ENCODE assay signal across 14 cellular contexts in genomic region chr2:219420687-219421086, GRCh38. TPM values are rescaled to one million over a fixed set of nuclear protein-coding genes. Genes with fewer than 3 reads are reported as not detected.
DNase-seq lines count a peak whose midpoint lies in the region; ATAC-seq and TF ChIP-seq lines count a peak whose summit lies in the region.
"Had no signal": no experiment of that assay in that cellular context is flagged by ENCODE, and none has a peak within 500 bp of the region (broad histone marks: within the 10 kb centered on the region; RNA-seq: fewer than 3 reads in every experiment).

No MANE protein-coding gene starts in this region.

- peaks cover 43% of the 10 kb centered on the region for H3K36me3 ChIP-seq in left ventricle myocardium inferior
- H3K36me3 ChIP-seq in muscle layer of duodenum (ENCODE audit: control insufficient read depth in 1 of 2, insufficient read depth in 2 of 2, low read length in 2 of 2) = peaks cover 4 to 5% of the 10 kb centered on the region in 2 donors
- peaks cover 0 to 53% of the 10 kb centered on the region in 2 donors for H3K36me3 ChIP-seq in gastrocnemius medialis
- H3K36me3 ChIP-seq in vagina = no peaks in the 10 kb centered on the region
- H3K36me3 ChIP-seq: BLaER1 treated with 17β-estradiol and CSF1 and Interleukin-3, amounts not matched to agents 10 nM and 100 nM had no signal

- no peak for TF ChIP-seq POLR2A in gastrocnemius medialis (IDR thresholded peaks at IDR 0.05)
- no peak for TF ChIP-seq POLR2A in vagina (IDR thresholded peaks at IDR 0.05)

- no peak for DNase-seq in left ventricle myocardium inferior
- no peak for DNase-seq in Right ventricle myocardium superior
- DNase-seq in gastrocnemius medialis = peak in 1 of 2 donors; percentile 51
- DNase-seq in vagina (ENCODE audit: extremely low spot score in 2 of 2) = no peak
- DNase-seq in SW 1271 (lab: John Stamatoyannopoulos, UW) = no peak
- no peak for DNase-seq in NCI-H774 (lab: John Stamatoyannopoulos, UW)
- DNase-seq: GOT3, Karpas-422, MM.1S, NCI-H1930, NCI-H2171 had no signal

- H3K27me3 ChIP-seq in left ventricle myocardium inferior (ENCODE audit: low read depth) (peaks cover 56% of the 10 kb centered on the region), muscle layer of duodenum (ENCODE audit: low read depth, low read length) (peaks cover 9% of the 10 kb centered on the region), gastrocnemius medialis (no peaks in the 10 kb centered on the region), vagina (no peaks in the 10 kb centered on the region)
- H3K27me3 ChIP-seq: BLaER1 treated with 17β-estradiol and CSF1 and Interleukin-3, amounts not matched to agents 10 nM and 100 nM had no signal

- H3K27ac ChIP-seq in left ventricle myocardium inferior (replicated peaks) (peak overlapping the region; percentile 96), muscle layer of duodenum (ENCODE audit: low read length) (peak overlapping the region; percentile 91), gastrocnemius medialis (peak overlapping the region; percentile 95 to 100 (median 98)), vagina (no peak overlapping the region)

- H3K4me1 ChIP-seq in left ventricle myocardium inferior (peaks cover 32% of the 10 kb centered on the region), muscle layer of duodenum (ENCODE audit: control insufficient read depth in 1 of 2, insufficient read depth in 2 of 2, low read length in 2 of 2) (no peaks in the 10 kb centered on the region), gastrocnemius medialis (peaks cover 40 to 71% of the 10 kb centered on the region in 2 donors), vagina (peaks cover 22% of the 10 kb centered on the region)

- no peak for ATAC-seq in Right ventricle myocardium superior (ENCODE audit: poor library complexity)
- no peak for ATAC-seq in gastrocnemius medialis
- ATAC-seq in activated CD4-positive, CD25-positive, alpha-beta regulatory T cell treated with anti-CD3 and anti-CD28 coated beads, Interleukin-2, amount 50 U/mL, for 24 hours = no peak

- H3K4me3 ChIP-seq in left ventricle myocardium inferior (peak overlapping the region; percentile 75), muscle layer of duodenum (ENCODE audit: low read depth in 1 of 2, low read length in 2 of 2) (peak overlapping the region; percentile 70), gastrocnemius medialis (peak overlapping the region; percentile 75 to 95 (median 83)), vagina (peak overlapping the region; percentile 46 to 53)
- H3K4me3 ChIP-seq: BLaER1 treated with 17β-estradiol and CSF1 and Interleukin-3, amounts not matched to agents 10 nM and 100 nM had no signal

- in situ Hi-C loops in gastrocnemius medialis (cut with MboI; ENCODE audit: low sequenced_read_pairs in 4 of 4) = no loop called here

- H3K9me3 ChIP-seq in left ventricle myocardium inferior (replicated peaks) (no peaks in the 10 kb centered on the region), muscle layer of duodenum (ENCODE audit: control insufficient read depth in 1 of 2, low read length in 2 of 2) (no peaks in the 10 kb centered on the region), gastrocnemius medialis (no peaks in the 10 kb centered on the region), vagina (no peaks in the 10 kb centered on the region)
- H3K9me3 ChIP-seq: BLaER1 treated with 17β-estradiol and CSF1 and Interleukin-3, amounts not matched to agents 10 nM and 100 nM had no signal

- no peak for TF ChIP-seq CTCF in left ventricle myocardium inferior (IDR thresholded peaks at IDR 0.05; ENCODE audit: borderline replicate concordance)
- TF ChIP-seq CTCF in gastrocnemius medialis (IDR thresholded peaks at IDR 0.05 in 4 of 5, conservative IDR thresholded peaks at IDR 0.05 in 1 of 5) = no peak
- TF ChIP-seq CTCF in vagina (IDR thresholded peaks at IDR 0.05) = no peak

- intact Hi-C loops in left ventricle myocardium inferior (cut with micrococcal nuclease) (no loop called here), Right ventricle myocardium superior (cut with DNase I) (no loop called here), gastrocnemius medialis (cut with DNase I; ENCODE audit: low total_unique reads) (loop anchor here (10.0 kb wide), 1 partner anchor 1586 kb away; no protein-coding TSS in a partner anchor), vagina (cut with DNase I) (no loop called here)

RNA-seq across cellular contexts. Expression of gene DES, which starts 2.5 kb away (rescaled TPM):
- total RNA-seq in left ventricle myocardium inferior (15,954 TPM), Right ventricle myocardium superior (12,920 TPM), gastrocnemius medialis (over 10,000 TPM; 19,008 to 28,635 (median 23,575) TPM), vagina (883 TPM)

RNA-seq across cellular contexts. Expression of gene SPEG, which starts 14.0 kb away (rescaled TPM):
- total RNA-seq in left ventricle myocardium inferior = 145 TPM
- 103 TPM for total RNA-seq in Right ventricle myocardium superior
- 100 to 1,000 TPM; 104 to 387 (median 222) TPM for total RNA-seq in gastrocnemius medialis
- total RNA-seq in vagina = 28.2 TPM

RNA-seq across cellular contexts. Expression of gene DNPEP, which starts 33.0 kb away (rescaled TPM):
- 73.0 TPM for total RNA-seq in left ventricle myocardium inferior
- 76.5 TPM for total RNA-seq in Right ventricle myocardium superior
- 100 to 1,000 TPM in 1 of 4 donors, 10 to 100 TPM in 3; 56.0 to 147 (median 65.3) TPM for total RNA-seq in gastrocnemius medialis
- 62.9 TPM for total RNA-seq in vagina

Comparison
In these comparisons a context has a peak if more than half of its experiments do, and no peak if none do; other contexts are left out.
1. RNA of gene DES, which starts 2.5 kb away (total RNA-seq): 19,008 to 28,635 TPM in gastrocnemius medialis, 15,954 TPM in left ventricle myocardium inferior (single experiment) and 12,920 TPM in Right ventricle myocardium superior (single experiment); 883 TPM in vagina (single experiment); every median in the first group is over 10 times any median in the second.
2. Peak in every context shown above with its lines, with median percentiles within 50 percentile points of each other: H3K4me3 ChIP-seq.